Comparison of ENCODE assay signal across 11 cellular contexts in genomic region chrX:111352424-111352823, GRCh38. TPM values are rescaled to one million over a fixed set of nuclear protein-coding genes. Genes with fewer than 3 reads are reported as not detected.
DNase-seq lines count a peak whose midpoint lies in the region; ATAC-seq and TF ChIP-seq lines count a peak whose summit lies in the region.
"Had no signal": no experiment of that assay in that cellular context is flagged by ENCODE, and none has a peak within 500 bp of the region (broad histone marks: within the 10 kb centered on the region; RNA-seq: fewer than 3 reads in every experiment).

No MANE protein-coding gene starts in this region.

- DNase-seq in NCI-H446 (lab: John Stamatoyannopoulos, UW) (peak; percentile 70 to 90), fibroblast of mammary gland (ENCODE audit: low read depth) (peak; percentile 94), sigmoid colon (peak; percentile 85), HEK293T (ENCODE audit: extremely low spot score) (no peak), islet precursor cell (no peak), NCI-H1048 (lab: John Stamatoyannopoulos, UW) (no peak)
- DNase-seq: stimulated activated naive CD8-positive, alpha-beta T cell treated with anti-CD3 and anti-CD28 coated beads, Interleukin-15, amount 100 ng/mL, for 72 hours had no signal

- intact Hi-C loops in sigmoid colon (cut with DNase I): no loop called here

- TF ChIP-seq CTCF in fibroblast of mammary gland (conservative IDR thresholded peaks at IDR 0.05; ENCODE audit: control insufficient read depth, insufficient read depth, low read depth, low read length) (no peak), sigmoid colon (IDR thresholded peaks at IDR 0.05) (no peak)

- TF ChIP-seq POLR2A in sigmoid colon (IDR thresholded peaks at IDR 0.05): no peak

- H3K4me1 ChIP-seq in sigmoid colon: peaks cover 0 to 7% (median 2%) of the 10 kb centered on the region in 4 donors

- H3K27me3 ChIP-seq in sigmoid colon: no peaks in the 10 kb centered on the region

- POLR2A ChIA-PET in HEK293T (lab: Yijun Ruan, JAX): no interaction called here

- H3K27ac ChIP-seq in sigmoid colon: peak overlapping the region in 2 of 4 donors; percentile 5 to 27
- H3K27ac ChIP-seq: SK-N-MC had no signal

- H3K4me3 ChIP-seq in fibroblast of mammary gland (ENCODE audit: control insufficient read depth, low read depth, low read length) (no peak overlapping the region), sigmoid colon (no peak overlapping the region)
- H3K4me3 ChIP-seq: dorsolateral prefrontal cortex, SK-N-MC had no signal

- H3K9me3 ChIP-seq in sigmoid colon: no peaks in the 10 kb centered on the region

- 3 to 47% methylated on average over 1 of the region's 1 CpG for WGBS in sigmoid colon, 2 donors

- CTCF ChIA-PET in HEK293T (lab: Yijun Ruan, JAX): no interaction called here

- ATAC-seq in HG03064 (IDR thresholded peaks at IDR 0.05; ENCODE audit: low read depth, unreplicated experiment) (peak; percentile 70), HG03432 (IDR thresholded peaks at IDR 0.05; ENCODE audit: unreplicated experiment) (no peak)
- ATAC-seq: stimulated activated naive CD8-positive, alpha-beta T cell treated with anti-CD3 and anti-CD28 coated beads, Interleukin-15, amount 100 ng/mL, for 72 hours had no signal

- no peak for TF ChIP-seq EP300 in sigmoid colon (IDR thresholded peaks at IDR 0.05)

- H3K36me3 ChIP-seq in sigmoid colon: no peaks in the 10 kb centered on the region

TF ChIP-seq in HEK293T, 16 proteins besides CTCF, POLR2A, EP300 and RAD21:
- TF ChIP-seq NFRKB (IDR thresholded peaks at IDR 0.05): no peak
- no peak for TF ChIP-seq FOXA1 (IDR thresholded peaks at IDR 0.05)
- TF ChIP-seq FOXK2 (IDR thresholded peaks at IDR 0.05): no peak
- TF ChIP-seq TARDBP (IDR thresholded peaks at IDR 0.05): no peak
- TF ChIP-seq PKNOX1 (IDR thresholded peaks at IDR 0.05): no peak
- no peak for TF ChIP-seq ELF4 (IDR thresholded peaks at IDR 0.05)
- no peak for TF ChIP-seq CTBP1 (IDR thresholded peaks at IDR 0.05; ENCODE audit: borderline replicate concordance)
- TF ChIP-seq ZNF384 (IDR thresholded peaks at IDR 0.05): no peak
- no peak for TF ChIP-seq SP1 (IDR thresholded peaks at IDR 0.05)
- no peak for TF ChIP-seq LEF1 (IDR thresholded peaks at IDR 0.05; ENCODE audit: borderline replicate concordance)
- TF ChIP-seq FOXM1 (IDR thresholded peaks at IDR 0.05; ENCODE audit: borderline replicate concordance): no peak
- no peak for TF ChIP-seq ARNT (IDR thresholded peaks at IDR 0.05)
TF ChIP-seq in HEK293T: peak in this region for 0.

RNA-seq across cellular contexts. Expression of gene DCX, which starts 59.6 kb away (rescaled TPM):
- 1 to 10 TPM in 1 of 4 donors, under 1 TPM in 3; 0.14 to 1.4 (median 0.26) TPM for total RNA-seq in sigmoid colon
- under 1 TPM in 2 of 3 donors, not detected in 1; under 0.01 to 0.06 TPM for polyA plus RNA-seq in sigmoid colon

Comparison
In these comparisons a context has a peak if more than half of its experiments do, and no peak if none do; other contexts are left out.
1. DNase-seq: peak in NCI-H446 (2 of 2), fibroblast of mammary gland (single experiment) and sigmoid colon (single experiment); none in HEK293T (single experiment), islet precursor cell (single experiment) and NCI-H1048 (single experiment).